In genomic region chr12:120089105-120089504, GRCh38 we compare ENCODE assay signal across 1 cellular context.
TF ChIP-seq lines count a peak whose summit lies in the region.

No MANE protein-coding gene starts in this region.

TF ChIP-seq in H1, 55 proteins besides CTCF, POLR2A, EP300 and RAD21:
- TF ChIP-seq ATF3 (IDR thresholded peaks at IDR 0.05; ENCODE audit: insufficient read depth, low read depth, low read length), result no peak
